Comparison of ENCODE assay signal across 8 cellular contexts in the genomic region with DNA sequence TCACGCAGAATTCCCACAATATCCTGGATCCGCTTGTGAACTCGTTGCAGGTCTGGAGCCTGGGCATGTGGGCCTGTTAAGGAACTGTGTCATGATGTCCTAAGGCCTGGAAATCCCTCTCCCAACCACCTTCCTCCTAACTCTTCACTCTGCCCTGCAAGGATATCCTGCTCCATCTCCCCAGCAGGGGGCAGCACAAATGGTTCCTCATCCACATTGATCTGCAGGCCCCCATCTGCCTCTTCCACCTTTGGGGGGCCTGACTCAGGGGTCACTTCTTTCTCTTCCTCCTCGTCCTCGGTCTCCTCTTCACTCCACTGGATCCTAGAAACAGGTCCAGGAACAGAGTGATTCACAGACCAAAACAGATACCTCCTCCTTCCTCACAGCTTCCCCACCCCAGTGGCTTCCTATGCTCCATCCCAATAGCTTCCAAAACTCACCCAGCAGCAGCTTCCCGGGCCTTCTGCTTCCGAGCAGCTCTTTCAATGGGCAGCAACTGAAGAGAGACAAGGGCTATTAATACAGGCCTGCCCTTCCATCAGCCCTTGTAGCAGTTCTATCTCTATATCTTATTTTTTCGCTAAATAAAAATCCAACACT. TPM values are rescaled to one million over a fixed set of nuclear protein-coding genes. Genes with fewer than 3 reads are reported as not detected.
A peak's percentile ranks its signal among the peaks of the same experiment; 100 is the strongest.
DNase-seq lines count a peak whose midpoint lies in the region; ATAC-seq and TF ChIP-seq lines count a peak whose summit lies in the region.

No MANE protein-coding gene starts in this region.

- intact Hi-C loops in breast epithelium (cut with DNase I; ENCODE audit: low total_unique reads): loop anchor here (1.0 kb wide), 1 partner anchor 37 kb away; no protein-coding TSS in a partner anchor
- intact Hi-C loops in lower lobe of right lung (cut with DNase I): no loop called here

- no peaks in the 10 kb centered on the region for H3K9me3 Mint-ChIP-seq in WTC11

- H3K9me3 ChIP-seq in breast epithelium: no peaks in the 10 kb centered on the region
- no peaks in the 10 kb centered on the region for H3K9me3 ChIP-seq in lower lobe of right lung

- H3K27me3 ChIP-seq in breast epithelium (no peaks in the 10 kb centered on the region), lower lobe of right lung (ENCODE audit: low read depth) (no peaks in the 10 kb centered on the region)

- POLR2A ChIA-PET in WTC11 (lab: Charles Lee): no interaction called here

- no peak overlapping the region for H3K27ac Mint-ChIP-seq in WTC11

- TF ChIP-seq CTCF in LNCAP (IDR thresholded peaks at IDR 0.05) (peak; percentile 96), WTC11 (IDR thresholded peaks at IDR 0.05) (peak; percentile 39; the same call in 1 of the 2 replicates), breast epithelium (IDR thresholded peaks at IDR 0.05) (peak; percentile 32 to 55 (median 50)), lower lobe of right lung (IDR thresholded peaks at IDR 0.05) (peak; percentile 80)

- H3K4me1 Mint-ChIP-seq in WTC11: peaks cover 7% of the 10 kb centered on the region

- no peaks in the 10 kb centered on the region for H3K27me3 Mint-ChIP-seq in WTC11 (ENCODE audit: low read depth)

- CTCF ChIA-PET in WTC11 (lab: Charles Lee): interaction anchor here (0.5 to 4.3 kb wide), 15 partner anchors 11 to 121 kb away, joined by 3 to 34 read pairs (median 4); a partner anchor contains a TSS

- ATAC-seq in WTC11 (peak; percentile 56), lower lobe of right lung (no peak), HG02973 (IDR thresholded peaks at IDR 0.05; ENCODE audit: unreplicated experiment) (no peak)

- H3K36me3 ChIP-seq in breast epithelium: peaks cover 18% of the 10 kb centered on the region
- H3K36me3 ChIP-seq in lower lobe of right lung: peaks cover 78% of the 10 kb centered on the region

- TF ChIP-seq POLR2A in breast epithelium (IDR thresholded peaks at IDR 0.05): no peak

- H3K4me1 ChIP-seq in breast epithelium (no peaks in the 10 kb centered on the region), lower lobe of right lung (peaks cover 20% of the 10 kb centered on the region)

- no peak overlapping the region for H3K4me3 ChIP-seq in breast epithelium
- H3K4me3 ChIP-seq in lower lobe of right lung: no peak overlapping the region

- H3K27ac ChIP-seq in breast epithelium (no peak overlapping the region), lower lobe of right lung (no peak overlapping the region)

- DNase-seq in Daoy (ENCODE audit: low read depth): peak; percentile 50
- DNase-seq in WTC11 (ENCODE audit: low spot score): peak; percentile 80
- DNase-seq in breast epithelium (ENCODE audit: low spot score in 2 of 2): no peak
- DNase-seq in lower lobe of right lung: peak; percentile 58
- peak; percentile 21 to 69 (median 50) for DNase-seq in stimulated activated naive CD4-positive, alpha-beta T cell (lab: John Stamatoyannopoulos, UW)
- no peak for DNase-seq in occipital lobe (lab: John Stamatoyannopoulos, UW)

- H3K36me3 Mint-ChIP-seq in WTC11: peaks cover 82% of the 10 kb centered on the region

- no peak overlapping the region for H3K4me3 Mint-ChIP-seq in WTC11

TF ChIP-seq in WTC11, 78 proteins besides CTCF, POLR2A, EP300 and RAD21:
- TF ChIP-seq, protein P1, sequence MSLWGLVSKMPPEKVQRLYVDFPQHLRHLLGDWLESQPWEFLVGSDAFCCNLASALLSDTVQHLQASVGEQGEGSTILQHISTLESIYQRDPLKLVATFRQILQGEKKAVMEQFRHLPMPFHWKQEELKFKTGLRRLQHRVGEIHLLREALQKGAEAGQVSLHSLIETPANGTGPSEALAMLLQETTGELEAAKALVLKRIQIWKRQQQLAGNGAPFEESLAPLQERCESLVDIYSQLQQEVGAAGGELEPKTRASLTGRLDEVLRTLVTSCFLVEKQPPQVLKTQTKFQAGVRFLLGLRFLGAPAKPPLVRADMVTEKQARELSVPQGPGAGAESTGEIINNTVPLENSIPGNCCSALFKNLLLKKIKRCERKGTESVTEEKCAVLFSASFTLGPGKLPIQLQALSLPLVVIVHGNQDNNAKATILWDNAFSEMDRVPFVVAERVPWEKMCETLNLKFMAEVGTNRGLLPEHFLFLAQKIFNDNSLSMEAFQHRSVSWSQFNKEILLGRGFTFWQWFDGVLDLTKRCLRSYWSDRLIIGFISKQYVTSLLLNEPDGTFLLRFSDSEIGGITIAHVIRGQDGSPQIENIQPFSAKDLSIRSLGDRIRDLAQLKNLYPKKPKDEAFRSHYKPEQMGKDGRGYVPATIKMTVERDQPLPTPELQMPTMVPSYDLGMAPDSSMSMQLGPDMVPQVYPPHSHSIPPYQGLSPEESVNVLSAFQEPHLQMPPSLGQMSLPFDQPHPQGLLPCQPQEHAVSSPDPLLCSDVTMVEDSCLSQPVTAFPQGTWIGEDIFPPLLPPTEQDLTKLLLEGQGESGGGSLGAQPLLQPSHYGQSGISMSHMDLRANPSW (CRISPR knock-in tag; conservative IDR thresholded peaks at IDR 0.05; ENCODE audit: low read depth): no peak
- TF ChIP-seq PRRX2 (CRISPR knock-in tag; IDR thresholded peaks at IDR 0.05) (no peak), ATF1 (CRISPR knock-in tag; IDR thresholded peaks at IDR 0.05) (no peak), TEAD4 (CRISPR knock-in tag; IDR thresholded peaks at IDR 0.05) (no peak)

RNA-seq across cellular contexts. Expression of a gene that starts 4.5 kb away (rescaled TPM):
- 111 and 129 TPM in 2 replicates for total RNA-seq in Daoy (2014; rRNA removed; shearing (Covaris generic))
- total RNA-seq in WTC11 (2021): 68.4 to 79.4 TPM (median 72.4 TPM) in 3 replicates
- total RNA-seq in breast epithelium: 10 to 100 TPM; 30.6 to 37.6 (median 31.5) TPM
- 30.2 TPM for total RNA-seq in lower lobe of right lung
- 10.8 TPM for total RNA-seq in occipital lobe

RNA-seq across cellular contexts. Expression of a gene that starts 7.7 kb away (rescaled TPM):
- 5.9 and 11.8 TPM in 2 replicates for total RNA-seq in Daoy (2014; rRNA removed; shearing (Covaris generic))
- total RNA-seq in WTC11 (2021) (14.1 to 15.4 TPM (median 14.5 TPM) in 3 replicates), breast epithelium (10 to 100 TPM in 2 of 3 donors, 1 to 10 TPM in 1; 7.2 to 22.4 (median 15.7) TPM), lower lobe of right lung (27.6 TPM), occipital lobe (4.4 TPM)

RNA-seq across cellular contexts. Expression of a gene that starts 29.2 kb away (rescaled TPM):
- 5,302 and 5,697 TPM in 2 replicates for total RNA-seq in Daoy (2014; rRNA removed; shearing (Covaris generic))
- 4,276 to 4,694 TPM (median 4,682 TPM) in 3 replicates for total RNA-seq in WTC11 (2021)
- 1,000 to 10,000 TPM; 1,134 to 1,818 (median 1,628) TPM for total RNA-seq in breast epithelium
- total RNA-seq in lower lobe of right lung: 766 TPM
- total RNA-seq in occipital lobe: 1,311 TPM

RNA-seq across cellular contexts. Expression of a gene that starts 43.6 kb away (rescaled TPM):
- 330 and 358 TPM in 2 replicates for total RNA-seq in Daoy (2014; rRNA removed; shearing (Covaris generic))
- 333 to 354 TPM (median 334 TPM) in 3 replicates for total RNA-seq in WTC11 (2021)
- total RNA-seq in breast epithelium: 100 to 1,000 TPM; 162 to 227 (median 203) TPM
- 169 TPM for total RNA-seq in lower lobe of right lung
- 149 TPM for total RNA-seq in occipital lobe

Comparison
In these comparisons a context has a peak if more than half of its experiments do, and no peak if none do; other contexts are left out.
1. DNase-seq: peak in Daoy (single experiment), WTC11 (single experiment), lower lobe of right lung (single experiment) and stimulated activated naive CD4-positive, alpha-beta T cell (6 of 6); none in breast epithelium (0 of 2) and occipital lobe (single experiment).
2. CTCF ChIP-seq: peak in every context shown above with its lines; median percentile 96 in LNCAP; 80 in lower lobe of right lung; 50 in breast epithelium; 39 in WTC11.